8 cellular contexts compared by ENCODE assay signal in the genomic region with DNA sequence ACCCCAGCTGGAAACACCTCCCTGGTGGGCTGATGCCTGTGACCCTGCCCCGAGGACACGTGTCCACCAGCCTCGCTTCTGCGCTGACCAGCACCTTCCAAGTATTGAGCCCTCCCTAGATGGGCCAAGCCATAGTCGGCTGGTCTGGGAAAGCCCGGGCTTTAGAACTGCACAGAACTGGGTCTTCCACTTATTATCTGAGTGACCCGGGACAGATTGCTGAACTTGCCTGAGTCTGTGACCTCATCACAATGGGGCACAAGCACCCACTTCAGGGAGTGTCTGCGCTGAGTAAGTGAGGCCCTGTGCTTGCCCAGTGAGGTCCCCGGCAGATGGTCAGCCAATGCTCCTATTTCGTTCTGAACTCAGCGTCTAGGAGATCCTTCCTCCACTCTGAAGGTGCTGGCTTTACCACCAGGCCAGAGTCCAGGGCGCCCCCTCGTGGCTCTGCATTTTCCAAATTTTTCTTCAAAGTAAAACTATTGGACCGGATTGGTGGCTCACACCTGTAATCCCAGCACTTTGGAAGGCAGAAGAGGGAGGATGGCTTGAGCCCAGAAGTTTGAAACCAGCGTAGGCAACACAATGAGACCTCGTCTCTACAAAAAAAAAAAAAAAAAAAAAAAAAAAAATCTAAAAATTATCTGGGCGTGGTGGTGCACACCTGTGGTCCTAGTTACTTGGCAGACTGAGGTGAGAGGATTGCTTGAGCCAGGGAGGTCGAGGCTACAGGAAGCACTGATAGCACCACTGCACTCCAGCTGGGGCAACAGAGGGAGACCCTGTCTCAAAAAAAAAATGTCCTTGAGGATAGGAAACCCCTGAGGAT.
DNase-seq lines count a peak whose midpoint lies in the region; ATAC-seq and TF ChIP-seq lines count a peak whose summit lies in the region.

No MANE protein-coding gene starts in this region.

- CTCF ChIA-PET in PC-3 (lab: Charles Lee) = no interaction called here

- no peaks in the 10 kb centered on the region for H3F3A ChIP-seq in PC-3 (ENCODE audit: low read length, unreplicated experiment)

- 39 to 41% methylated on average over 18 of the region's 18 CpGs for WGBS in heart right ventricle, 2 donors

- H3K27ac ChIP-seq in PC-3 (ENCODE audit: low read length) (no peak overlapping the region), heart right ventricle (no peak overlapping the region)

- peak; percentile 77 for TF ChIP-seq CTCF in PC-3 (conservative IDR thresholded peaks at IDR 0.05; ENCODE audit: low read depth, low read length)
- TF ChIP-seq CTCF in heart right ventricle (IDR thresholded peaks at IDR 0.05) = peak in 8 of 9 donors; percentile 15 to 59 (median 55)
- peak; percentile 77 for TF ChIP-seq CTCF in retinal pigment epithelial cell (conservative IDR thresholded peaks at IDR 0.05; ENCODE audit: low read depth, low read length)

- no peaks in the 10 kb centered on the region for H3K9me2 ChIP-seq in PC-3 (replicated peaks; ENCODE audit: low read length)

- intact Hi-C loops in PC-3 (cut with micrococcal nuclease) = loop anchor here (1.0 kb wide), 1 partner anchor 120 kb away; no protein-coding TSS in a partner anchor
- intact Hi-C loops in heart right ventricle (cut with DNase I) = loop anchor here in 5 of 10 donors (5.0 to 10.0 kb wide), 4 partner anchors 113 to 326 kb away; no protein-coding TSS in a partner anchor

- H3K4me1 ChIP-seq in PC-3 (ENCODE audit: insufficient read depth, low read length) (no peaks in the 10 kb centered on the region), heart right ventricle (no peaks in the 10 kb centered on the region)

- H3K4me3 ChIP-seq in PC-3 (ENCODE audit: low read length) (no peak overlapping the region), heart right ventricle (no peak overlapping the region), retinal pigment epithelial cell (ENCODE audit: low read length) (no peak overlapping the region)

- no peak overlapping the region for H3K4me2 ChIP-seq in PC-3 (ENCODE audit: low read length)

- BruUV-seq in PC-3 (replicated peaks; lab: Mats Ljungman, UMichigan) = no TSS peak

- no peaks in the 10 kb centered on the region for H4K20me1 ChIP-seq in PC-3 (ENCODE audit: low read length)

- H3K79me2 ChIP-seq in PC-3 (ENCODE audit: low read length) = no peaks in the 10 kb centered on the region

- ATAC-seq in PC-3 (peak; percentile 68), heart right ventricle (peak in 4 of 8 donors; percentile 24 to 67 (median 32)), HG03095 (IDR thresholded peaks at IDR 0.05; ENCODE audit: unreplicated experiment) (no peak), GM21737 (IDR thresholded peaks at IDR 0.05; ENCODE audit: unreplicated experiment) (no peak)

- H3K36me3 ChIP-seq in PC-3 (ENCODE audit: low read depth, low read length) (no peaks in the 10 kb centered on the region), heart right ventricle (no peaks in the 10 kb centered on the region)

- POLR2A ChIA-PET in PC-3 (lab: Charles Lee; ENCODE audit: unreplicated experiment) = no interaction called here

- no peak overlapping the region for H3K9ac ChIP-seq in PC-3 (ENCODE audit: low read length)

- DNase-seq in DMS153 (lab: John Stamatoyannopoulos, UW) (peak; percentile 51), HuH-7.5 (ENCODE audit: low spot score) (peak; percentile 34), PC-3 (peak; percentile 86), heart right ventricle (peak; percentile 43 to 46), retinal pigment epithelial cell (ENCODE audit: low read depth) (no peak)
- peak in 3 of 4 experiments; percentile 17 to 28 (median 23) for DNase-seq in activated naive CD4-positive, alpha-beta T cell (lab: John Stamatoyannopoulos, UW)

- peak overlapping the region; percentile 43; the same call in 1 of the 2 replicates for H2AFZ ChIP-seq in PC-3 (ENCODE audit: low read length)

- no peaks in the 10 kb centered on the region for H3K9me3 ChIP-seq in PC-3 (ENCODE audit: low read length)
- no peaks in the 10 kb centered on the region for H3K9me3 ChIP-seq in heart right ventricle

- H3K27me3 ChIP-seq in PC-3 (ENCODE audit: low read length) = peaks cover 18% of the 10 kb centered on the region; the same call in 1 of the 2 replicates
- H3K27me3 ChIP-seq in heart right ventricle = peaks cover 0 to 33% (median 19%) of the 10 kb centered on the region in 7 donors
